In the genomic region with DNA sequence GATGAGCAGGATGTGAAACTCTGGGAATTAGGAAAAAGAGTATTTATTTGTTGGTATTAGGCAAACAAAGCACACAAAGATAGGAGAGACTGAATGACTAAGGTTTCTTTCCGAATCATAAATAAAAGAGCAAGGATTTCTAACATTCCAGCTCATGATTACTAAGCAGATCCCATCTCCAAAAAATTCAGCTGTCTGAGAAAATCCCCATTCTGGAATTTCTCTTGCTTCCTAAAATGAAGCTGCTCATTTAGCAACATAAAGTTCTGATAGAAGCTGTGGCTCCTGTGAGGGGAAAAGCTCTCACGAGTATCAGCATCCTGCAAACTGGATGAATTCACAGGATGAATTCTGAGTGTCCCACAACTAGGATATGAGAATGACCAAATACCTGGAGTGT, we compare ENCODE assay signal across 15 cellular contexts. TPM values are rescaled to one million over a fixed set of nuclear protein-coding genes. Genes with fewer than 3 reads are reported as not detected.
A peak's percentile ranks its signal among the peaks of the same experiment; 100 is the strongest.
DNase-seq lines count a peak whose midpoint lies in the region; TF ChIP-seq lines count a peak whose summit lies in the region.
"Had no signal": no experiment of that assay in that cellular context is flagged by ENCODE, and none has a peak within 500 bp of the region (broad histone marks: within the 10 kb centered on the region; RNA-seq: fewer than 3 reads in every experiment).

No MANE protein-coding gene starts in this region.

- DNase-seq in GM03348 (ENCODE audit: low spot score) (peak; percentile 76), SK-N-SH (no peak), fibroblast of lung (ENCODE audit: low read depth in 2 of 2) (peak; percentile 31 to 68), NCI-H1105 treated with DMSO at 0.1 percent for 48 hours (lab: John Stamatoyannopoulos, UW) (no peak), NCI-H510A (lab: John Stamatoyannopoulos, UW) (no peak)
- DNase-seq in stimulated activated CD8-positive, alpha-beta memory T cell treated with anti-CD3 and anti-CD28 coated beads, Interleukin-4, amount 100 ng/mL, for 48 hours, result no peak
- DNase-seq: activated naive CD4-positive, alpha-beta T cell treated with anti-CD3 and anti-CD28 coated beads, Interleukin-2, amount 10 ng/mL, durations not matched to agents 7 days and 5 days; dermis blood vessel endothelial cell; DMS79; H7; NCI-H1105; spleen had no signal

- peak in 1 of 2 experiments; percentile 42; a peak in 1 of 4 replicates for TF ChIP-seq EP300 in SK-N-SH (IDR thresholded peaks at IDR 0.05; ENCODE audit: borderline replicate concordance in 1 of 2, low read depth in 1 of 2, low read length in 1 of 2)

- no peaks in the 10 kb centered on the region for H4K20me1 ChIP-seq in SK-N-SH (ENCODE audit: insufficient read depth)
- no peaks in the 10 kb centered on the region for H4K20me1 ChIP-seq in fibroblast of lung (ENCODE audit: control insufficient read depth, extremely low read depth, insufficient read depth, low read length)

- H3K4me1 ChIP-seq in SK-N-SH (ENCODE audit: control insufficient read depth in 1 of 2, insufficient read depth in 2 of 2, low read depth in 1 of 2, low read length in 1 of 2), result peaks cover 0 to 17% of the 10 kb centered on the region in 2 experiments; a peak in 2 of 4 replicates
- peaks cover 3% of the 10 kb centered on the region for H3K4me1 ChIP-seq in fibroblast of lung (ENCODE audit: control insufficient read depth, extremely low read depth, insufficient read depth, low read length)
- H3K4me1 ChIP-seq in skeletal muscle satellite cell (ENCODE audit: control insufficient read depth, insufficient read depth, low read length), result peaks cover 19% of the 10 kb centered on the region
- H3K4me1 ChIP-seq: spleen had no signal

- no peaks in the 10 kb centered on the region for H3K9me2 ChIP-seq in SK-N-SH

- H3F3A ChIP-seq in SK-N-SH (replicated peaks; ENCODE audit: insufficient read depth), result peaks cover 55% of the 10 kb centered on the region

- peak overlapping the region in 1 of 2 experiments; percentile 90; a peak in 2 of 4 replicates for H3K27ac ChIP-seq in SK-N-SH (ENCODE audit: low read depth in 2 of 2, low read length in 1 of 2)
- H3K27ac ChIP-seq in fibroblast of lung (ENCODE audit: insufficient read depth, low read length), result peak overlapping the region; percentile 48
- H3K27ac ChIP-seq: spleen, thoracic aorta had no signal

- TF ChIP-seq CTCF in SK-N-SH (IDR thresholded peaks at IDR 0.05), result no peak
- TF ChIP-seq CTCF in fibroblast of lung (conservative IDR thresholded peaks at IDR 0.05 in 1 of 2, IDR thresholded peaks at IDR 0.05 in 1 of 2; ENCODE audit: low read depth in 1 of 2, low read length in 2 of 2), result no peak

- CTCF ChIA-PET in SK-N-SH (lab: Yijun Ruan, JAX), result no interaction called here

- H2AFZ ChIP-seq in SK-N-SH (ENCODE audit: low read depth), result no peak overlapping the region
- no peak overlapping the region for H2AFZ ChIP-seq in fibroblast of lung (ENCODE audit: low read length)

- H3K4me3 ChIP-seq in SK-N-SH (ENCODE audit: low read depth in 2 of 2, low read length in 1 of 2) (no peak overlapping the region), fibroblast of lung (replicated peaks in 1 of 4; ENCODE audit: control extremely low read depth in 1 of 4, insufficient read depth in 1 of 4, low read depth in 3 of 4, low read length in 4 of 4) (no peak overlapping the region), skeletal muscle satellite cell (ENCODE audit: low read length) (no peak overlapping the region)
- H3K4me3 ChIP-seq: spleen, thoracic aorta had no signal

- H3K27me3 ChIP-seq in SK-N-SH (ENCODE audit: insufficient read depth) (no peaks in the 10 kb centered on the region), fibroblast of lung (ENCODE audit: control insufficient read depth, insufficient read depth, low read length) (no peaks in the 10 kb centered on the region), skeletal muscle satellite cell (ENCODE audit: control insufficient read depth, insufficient read depth, low read length) (no peaks in the 10 kb centered on the region)
- H3K27me3 ChIP-seq: spleen had no signal

- 38% methylated on average over 2 of the region's 2 CpGs for WGBS in SK-N-SH (ENCODE audit: low lambda C conversion rate)

- POLR2A ChIA-PET in SK-N-SH (lab: Yijun Ruan, JAX), result no interaction called here

- H3K79me2 ChIP-seq in SK-N-SH (ENCODE audit: insufficient read depth) (no peaks in the 10 kb centered on the region; the same call in 1 of the 2 replicates), fibroblast of lung (ENCODE audit: control insufficient read depth, insufficient read depth, low read length) (no peaks in the 10 kb centered on the region)

- H3K9me3 ChIP-seq in SK-N-SH (no peaks in the 10 kb centered on the region), fibroblast of lung (ENCODE audit: control insufficient read depth, insufficient read depth, low read depth, low read length) (no peaks in the 10 kb centered on the region), skeletal muscle satellite cell (replicated peaks; ENCODE audit: low read length) (no peaks in the 10 kb centered on the region)
- H3K9me3 ChIP-seq: spleen, thoracic aorta had no signal

- H3K4me2 ChIP-seq in SK-N-SH (peak overlapping the region; percentile 36; the same call in 1 of the 2 replicates), fibroblast of lung (ENCODE audit: extremely low read depth, insufficient read depth, low read length) (no peak overlapping the region), skeletal muscle satellite cell (ENCODE audit: low read length) (peak overlapping the region; percentile 46)

- no peak for TF ChIP-seq RAD21 in SK-N-SH (IDR thresholded peaks at IDR 0.05; ENCODE audit: low read length)

- peaks cover 52 to 74% of the 10 kb centered on the region in 2 experiments for H3K36me3 ChIP-seq in SK-N-SH (replicated peaks in 1 of 2; ENCODE audit: control insufficient read depth in 1 of 2, insufficient read depth in 2 of 2, low read length in 1 of 2)
- H3K36me3 ChIP-seq in fibroblast of lung (ENCODE audit: control insufficient read depth, insufficient read depth, low read length), result peaks cover 4% of the 10 kb centered on the region
- peaks cover 51% of the 10 kb centered on the region for H3K36me3 ChIP-seq in skeletal muscle satellite cell (ENCODE audit: insufficient read depth, low read length)

- H3K9ac ChIP-seq in SK-N-SH (peak overlapping the region; percentile 34), fibroblast of lung (ENCODE audit: insufficient read depth, low read length) (no peak overlapping the region), skeletal muscle satellite cell (ENCODE audit: low read depth, low read length) (peak overlapping the region; percentile 58)

TF ChIP-seq in SK-N-SH, 30 proteins besides CTCF, POLR2A, EP300 and RAD21:
- TF ChIP-seq FOSL2 (IDR thresholded peaks at IDR 0.05; ENCODE audit: borderline replicate concordance, low read depth) (peak; percentile 30; the same call in 1 of the 2 replicates), MEF2A (IDR thresholded peaks at IDR 0.05; ENCODE audit: borderline replicate concordance, low read depth) (no peak), TCF12 (IDR thresholded peaks at IDR 0.05) (peak; percentile 40), FOXM1 (IDR thresholded peaks at IDR 0.05; ENCODE audit: low read depth) (no peak), TEAD4 (IDR thresholded peaks at IDR 0.05; ENCODE audit: borderline replicate concordance, insufficient read depth) (peak; percentile 50; the same call in 1 of the 2 replicates)
- TF ChIP-seq, protein P1, sequence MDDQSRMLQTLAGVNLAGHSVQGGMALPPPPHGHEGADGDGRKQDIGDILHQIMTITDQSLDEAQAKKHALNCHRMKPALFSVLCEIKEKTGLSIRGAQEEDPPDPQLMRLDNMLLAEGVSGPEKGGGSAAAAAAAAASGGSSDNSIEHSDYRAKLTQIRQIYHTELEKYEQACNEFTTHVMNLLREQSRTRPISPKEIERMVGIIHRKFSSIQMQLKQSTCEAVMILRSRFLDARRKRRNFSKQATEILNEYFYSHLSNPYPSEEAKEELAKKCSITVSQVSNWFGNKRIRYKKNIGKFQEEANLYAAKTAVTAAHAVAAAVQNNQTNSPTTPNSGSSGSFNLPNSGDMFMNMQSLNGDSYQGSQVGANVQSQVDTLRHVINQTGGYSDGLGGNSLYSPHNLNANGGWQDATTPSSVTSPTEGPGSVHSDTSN (IDR thresholded peaks at IDR 0.05), result peak; percentile 44
- TF ChIP-seq, protein P2, sequence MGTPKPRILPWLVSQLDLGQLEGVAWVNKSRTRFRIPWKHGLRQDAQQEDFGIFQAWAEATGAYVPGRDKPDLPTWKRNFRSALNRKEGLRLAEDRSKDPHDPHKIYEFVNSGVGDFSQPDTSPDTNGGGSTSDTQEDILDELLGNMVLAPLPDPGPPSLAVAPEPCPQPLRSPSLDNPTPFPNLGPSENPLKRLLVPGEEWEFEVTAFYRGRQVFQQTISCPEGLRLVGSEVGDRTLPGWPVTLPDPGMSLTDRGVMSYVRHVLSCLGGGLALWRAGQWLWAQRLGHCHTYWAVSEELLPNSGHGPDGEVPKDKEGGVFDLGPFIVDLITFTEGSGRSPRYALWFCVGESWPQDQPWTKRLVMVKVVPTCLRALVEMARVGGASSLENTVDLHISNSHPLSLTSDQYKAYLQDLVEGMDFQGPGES (IDR thresholded peaks at IDR 0.05; ENCODE audit: low read depth, low read length), result no peak

RNA-seq across cellular contexts. Expression of a gene that starts 6.7 kb away (rescaled TPM):
- polyA plus RNA-seq in SK-N-SH (2012; rRNA removed) (6.1 and 6.5 TPM in 2 replicates), fibroblast of lung (3.6 and 7.3 TPM in 2 replicates)
- 3.2 and 4.1 TPM in 2 replicates for polyA plus RNA-seq in SK-N-SH (2012; cell fraction: cytosol; rRNA removed)
- 28.8 and 30.4 TPM in 2 replicates for polyA plus RNA-seq in SK-N-SH (2012; cell fraction: nucleus; rRNA removed)
- total RNA-seq in fibroblast of lung, result 2.3 and 5.0 TPM in 2 replicates
- 5.2 and 11.8 TPM in 2 replicates for polyA plus RNA-seq in fibroblast of lung (2012)
- 5.1 and 13.1 TPM in 2 replicates for polyA minus RNA-seq in fibroblast of lung (ENCODE audit: low replicate concordance)
- total RNA-seq in skeletal muscle satellite cell (2012; rRNA removed), result 1.3 and 6.1 TPM in 2 replicates
- total RNA-seq: Right ventricle myocardium inferior had no signal

RNA-seq across cellular contexts. Expression of a gene that starts 21.4 kb away (rescaled TPM):
- 4.1 and 4.3 TPM in 2 replicates for polyA plus RNA-seq in SK-N-SH (2012; rRNA removed)
- polyA plus RNA-seq in SK-N-SH (2012; cell fraction: cytosol; rRNA removed), result 2.2 and 4.1 TPM in 2 replicates
- polyA plus RNA-seq in SK-N-SH (2012; cell fraction: nucleus; rRNA removed), result 7.7 and 9.5 TPM in 2 replicates
- 1.3 and 1.8 TPM in 2 replicates for total RNA-seq in fibroblast of lung
- polyA plus RNA-seq in fibroblast of lung, result 1.4 and 3.0 TPM in 2 replicates
- 1.2 and 4.0 TPM in 2 replicates for polyA plus RNA-seq in fibroblast of lung (2012)
- polyA minus RNA-seq in fibroblast of lung (ENCODE audit: low replicate concordance), result 3.0 and 4.2 TPM in 2 replicates
- 0.22 and 0.25 TPM in 2 replicates for total RNA-seq in skeletal muscle satellite cell (2012; rRNA removed)

RNA-seq across cellular contexts. Expression of a gene that starts 47.9 kb away (rescaled TPM):
- polyA plus RNA-seq in SK-N-SH (2012; rRNA removed) (205 and 236 TPM in 2 replicates), fibroblast of lung (200 and 201 TPM in 2 replicates)
- 214 and 254 TPM in 2 replicates for polyA plus RNA-seq in SK-N-SH (2012; cell fraction: cytosol; rRNA removed)
- polyA plus RNA-seq in SK-N-SH (2012; cell fraction: nucleus; rRNA removed), result 295 and 326 TPM in 2 replicates
- total RNA-seq in fibroblast of lung, result 254 and 255 TPM in 2 replicates
- 105 and 126 TPM in 2 replicates for polyA plus RNA-seq in fibroblast of lung (2012)
- polyA minus RNA-seq in fibroblast of lung (ENCODE audit: low replicate concordance), result 23.1 and 32.4 TPM in 2 replicates
- total RNA-seq in skeletal muscle satellite cell (2012; rRNA removed), result 125 and 137 TPM in 2 replicates

Comparison
In these comparisons a context has a peak if more than half of its experiments do, and no peak if none do; other contexts are left out.
1. DNase-seq: peak in GM03348 (single experiment) and fibroblast of lung (2 of 2); none in SK-N-SH (single experiment), NCI-H1105 treated with DMSO at 0.1 percent for 48 hours (single experiment), stimulated activated CD8-positive, alpha-beta memory T cell treated with anti-CD3 and anti-CD28 coated beads, Interleukin-4, amount 100 ng/mL, for 48 hours (single experiment) and NCI-H510A (single experiment).